In genomic region chr3:128327606-128328031, GRCh38 we compare ENCODE assay signal across 1 cellular context.
TF ChIP-seq lines count a peak whose summit lies in the region.

No MANE protein-coding gene starts in this region.

TF ChIP-seq in HepG2, 621 proteins besides CTCF, POLR2A, EP300 and RAD21:
- 0 out of 2 replicates have a peak, but pooled peaks have one; percentile 9 for TF ChIP-seq ZNF687 (CRISPR knock-in tag; IDR thresholded peaks at IDR 0.05)
- TF ChIP-seq ZNF512 (CRISPR knock-in tag; IDR thresholded peaks at IDR 0.05) = no peak
